In genomic region chr4:2261110-2261852, GRCh38 we compare ENCODE assay signal across 8 cellular contexts. TPM values are rescaled to one million over a fixed set of nuclear protein-coding genes. Genes with fewer than 3 reads are reported as not detected.
DNase-seq lines count a peak whose midpoint lies in the region; ATAC-seq, FAIRE-seq and TF ChIP-seq lines count a peak whose summit lies in the region.

No MANE protein-coding gene starts in this region.

- no peaks in the 10 kb centered on the region for H3K27me3 ChIP-seq in GM12878 (replicated peaks in 1 of 2; ENCODE audit: control insufficient read depth in 2 of 2, insufficient read depth in 2 of 2, low read length in 1 of 2)
- H3K27me3 ChIP-seq in skeletal muscle tissue (ENCODE audit: control insufficient read depth in 3 of 3, insufficient read depth in 3 of 3, low read length in 3 of 3), result no peaks in the 10 kb centered on the region

- FAIRE-seq in GM12878 (lab: Jason Lieb, UNC), result no peak

- no peak for TF ChIP-seq CTCF in GM12878 (IDR thresholded peaks at IDR 0.05 in 2 of 3, conservative IDR thresholded peaks at IDR 0.05 in 1 of 3; ENCODE audit: control insufficient read depth in 2 of 3, extremely low read depth in 1 of 3, insufficient read depth in 1 of 3, low read depth in 3 of 3, low read length in 3 of 3)

- CTCF ChIA-PET in GM12878 (lab: Yijun Ruan, JAX), result interaction anchor here (1.0 kb wide), 1 partner anchor 152 kb away, joined by 6 read pairs; no protein-coding TSS in a partner anchor

- no peak for TF ChIP-seq RAD21 in GM12878 (IDR thresholded peaks at IDR 0.05; ENCODE audit: insufficient read depth, low read depth, low read length)

- intact Hi-C loops in GM12878 (cut with micrococcal nuclease; ENCODE audit: unreplicated experiment), result loop anchor here (10.0 kb wide), 1 partner anchor 814 kb away; the partner anchor contains the start of genes HTT and HTT-AS

- H3K27ac ChIP-seq in SK-N-MC (no peak overlapping the region), GM12878 (ENCODE audit: control insufficient read depth, insufficient read depth) (peak overlapping the region; percentile 61), skeletal muscle tissue (ENCODE audit: low read depth, low read length) (peak overlapping the region; percentile 71)

- 2% methylated on average over 29 of the region's 91 CpGs for WGBS in GM12878 (ENCODE audit: insufficient coverage, insufficient replicate concordance, low lambda C conversion rate, missing lambda C conversion rate)

- POLR2A ChIA-PET in GM12878 (lab: Charles Lee), result interaction anchor here (1.0 to 1.3 kb wide), 3 partner anchors 19 to 154 kb away, joined by 5 to 19 read pairs (median 11); partner anchors contain the start of genes HAUS3 and POLN

- no TSS peak for BruUV-seq in GM12878 (replicated peaks; lab: Mats Ljungman, UMichigan)

- H3K9me3 ChIP-seq in SK-N-MC (ENCODE audit: low read depth, low read length), result no peaks in the 10 kb centered on the region
- no peaks in the 10 kb centered on the region for H3K9me3 ChIP-seq in GM12878 (replicated peaks; ENCODE audit: control insufficient read depth, insufficient read depth, low read length)
- no peaks in the 10 kb centered on the region for H3K9me3 ChIP-seq in iPS-18c (ENCODE audit: control insufficient read depth, insufficient read depth, low read length)
- no peaks in the 10 kb centered on the region for H3K9me3 ChIP-seq in skeletal muscle tissue (ENCODE audit: control insufficient read depth in 3 of 3, low read length in 3 of 3)

- RAD21 ChIA-PET in GM12878 (lab: Charles Lee; ENCODE audit: unreplicated experiment), result interaction anchor here (0.9 to 1.7 kb wide), 5 partner anchors 11 to 154 kb away, joined by 4 to 15 read pairs (median 11); no protein-coding TSS in a partner anchor

- TF ChIP-seq POLR2A in GM12878 (IDR thresholded peaks at IDR 0.05; ENCODE audit: low read depth, low read length), result peak; percentile 12; the same call in 1 of the 2 replicates

- H3K79me2 ChIP-seq in GM12878 (ENCODE audit: control insufficient read depth, insufficient read depth, low read length), result peaks cover 10% of the 10 kb centered on the region

- SMC1A ChIA-PET in GM12878 (lab: Charles Lee; ENCODE audit: uncharacterized antibody, unreplicated experiment), result interaction anchor here (1.0 to 1.1 kb wide), 2 partner anchors 21 to 23 kb away, joined by 5 read pairs; no protein-coding TSS in a partner anchor

- no peaks in the 10 kb centered on the region for H3K36me3 ChIP-seq in SK-N-MC (ENCODE audit: insufficient read depth, low read length)
- H3K36me3 ChIP-seq in GM12878 (ENCODE audit: control insufficient read depth in 2 of 2, insufficient read depth in 2 of 2, low read length in 1 of 2), result no peaks in the 10 kb centered on the region; a peak in 1 of 4 replicates
- H3K36me3 ChIP-seq in skeletal muscle tissue (ENCODE audit: control insufficient read depth in 3 of 3, insufficient read depth in 3 of 3, low read length in 3 of 3), result peaks cover 11 to 17% (median 12%) of the 10 kb centered on the region in 3 donors

- no peak for TF ChIP-seq EP300 in GM12878 (IDR thresholded peaks at IDR 0.05; ENCODE audit: borderline replicate concordance in 1 of 2, control insufficient read depth in 1 of 2, low read depth in 2 of 2, low read length in 2 of 2)

- peak; percentile 90 for DNase-seq in GM03348 (ENCODE audit: low spot score)
- DNase-seq in SK-N-MC (ENCODE audit: low read depth, low spot score), result no peak
- DNase-seq in GM12878 (ENCODE audit: low read depth, low spot score), result no peak
- DNase-seq in G401 (ENCODE audit: low spot score), result no peak
- DNase-seq in putamen (ENCODE audit: low spot score), result no peak

- H3K4me3 ChIP-seq in SK-N-MC (peak overlapping the region; percentile 78), GM12878 (peak overlapping the region; percentile 88), iPS-18c (ENCODE audit: insufficient read depth, low read depth, low read length) (peak overlapping the region; percentile 66), skeletal muscle tissue (ENCODE audit: low read length in 3 of 3) (peak overlapping the region; percentile 70 to 81 (median 79))

- peak; percentile 13 for ATAC-seq in HG02623 (IDR thresholded peaks at IDR 0.05; ENCODE audit: unreplicated experiment)
- ATAC-seq in GM12878, result peak; percentile 10; the same call in 1 of the 3 replicates

- H3K4me2 ChIP-seq in GM12878 (ENCODE audit: control insufficient read depth, insufficient read depth), result peak overlapping the region; percentile 89

- in situ Hi-C loops in GM12878 (cut with MboI) (no loop called here), G401 (cut with HindIII; ENCODE audit: low sequenced_read_pairs) (no loop called here)

- H4K20me1 ChIP-seq in GM12878 (ENCODE audit: control insufficient read depth, insufficient read depth), result no peaks in the 10 kb centered on the region; the same call in 1 of the 2 replicates

- peak overlapping the region; percentile 71 for H2AFZ ChIP-seq in GM12878 (ENCODE audit: control insufficient read depth, low read depth, low read length)

- H3K9ac ChIP-seq in SK-N-MC (ENCODE audit: insufficient read length), result peak overlapping the region; percentile 46
- peak overlapping the region; percentile 73 for H3K9ac ChIP-seq in GM12878 (ENCODE audit: control insufficient read depth, insufficient read depth, low read length)
- H3K9ac ChIP-seq in skeletal muscle tissue (ENCODE audit: low read depth in 1 of 3, low read length in 3 of 3), result peak overlapping the region; percentile 80 to 89 (median 88)

- no peaks in the 10 kb centered on the region; the same call in 1 of the 2 replicates for H3K4me1 ChIP-seq in GM12878 (ENCODE audit: control insufficient read depth, insufficient read depth, low read length)
- peaks cover 79 to 83% (median 80%) of the 10 kb centered on the region in 3 donors for H3K4me1 ChIP-seq in skeletal muscle tissue (ENCODE audit: control insufficient read depth in 3 of 3, insufficient read depth in 3 of 3, low read length in 3 of 3)

RNA-seq across cellular contexts. Expression of gene MXD4, which starts 0.6 kb away (rescaled TPM):
- 22.6 and 25.9 TPM in 2 replicates for total RNA-seq in GM12878 (2013; cell fraction: nucleolus; rRNA removed)
- total RNA-seq in GM12878 (2014; rRNA removed), result 15.5 and 18.7 TPM in 2 replicates
- 5.5 and 6.1 TPM in 2 replicates for total RNA-seq in GM12878 (2014; rRNA removed; fragmentation: Illumina TruSeq; extraction: Trizol)
- total RNA-seq in GM12878 (2021), result 25.6 and 26.4 TPM in 2 replicates
- 8.0 TPM for polyA plus RNA-seq in GM12878 (2011; ENCODE audit: low read depth)
- 6.4 and 9.9 TPM in 2 replicates for polyA plus RNA-seq in GM12878 (2011; rRNA removed)
- polyA plus RNA-seq in GM12878 (2011; cell fraction: cytosol; rRNA removed), result 7.5 and 14.9 TPM in 2 replicates
- 62.6 and 69.2 TPM in 2 replicates for polyA plus RNA-seq in GM12878 (2011; cell fraction: nucleus; rRNA removed)
- 14.5 and 24.2 TPM in 2 replicates for polyA plus RNA-seq in GM12878 (2012)
- 2.0 and 4.3 TPM in 2 replicates for polyA plus RNA-seq in GM12878 (2014; fragmentation: Illumina TruSeq; extraction: Trizol)
- under 1 TPM; 0.21 to 0.44 TPM for polyA plus RNA-seq in GM12878 (2014; fragmentation: Nextera tagmentation; extraction: Ambion mirVana)
- polyA plus RNA-seq in GM12878 (2014; rRNA removed), result 18.1 and 22.2 TPM in 2 replicates
- polyA plus RNA-seq in GM12878 (2016; fragmentation: Nextera tagmentation; extraction: Ambion mirVana), result 1 to 10 TPM; 3.6 to 5.0 TPM
- 5.7 and 13.2 TPM in 2 replicates for polyA minus RNA-seq in GM12878 (2011; rRNA and poly(A)+ RNA removed)
- polyA minus RNA-seq in GM12878 (2011; cell fraction: cytosol; rRNA and poly(A)+ RNA removed), result 2.9 and 3.3 TPM in 2 replicates
- 17.3 and 27.3 TPM in 2 replicates for polyA minus RNA-seq in GM12878 (2011; cell fraction: nucleus; rRNA and poly(A)+ RNA removed)
- total RNA-seq in skeletal muscle tissue, result 21.4 TPM
- total RNA-seq in G401 (2014; rRNA removed; shearing (Covaris generic)), result 53.2 and 72.2 TPM in 2 replicates

RNA-seq across cellular contexts. Expression of gene HAUS3, which starts 19.4 kb away (rescaled TPM):
- total RNA-seq in GM12878 (2013; cell fraction: nucleolus; rRNA removed), result 25.7 and 27.0 TPM in 2 replicates
- total RNA-seq in GM12878 (2014; rRNA removed) (9.5 and 10.9 TPM in 2 replicates), GM12878 (2014; rRNA removed; fragmentation: Illumina TruSeq; extraction: Trizol) (12.7 TPM in 2 replicates), GM12878 (2021) (13.2 and 13.5 TPM in 2 replicates), skeletal muscle tissue (6.8 TPM)
- polyA plus RNA-seq in GM12878 (2011; ENCODE audit: low read depth), result 7.7 TPM
- polyA plus RNA-seq in GM12878 (2011; rRNA removed) (11.4 and 23.9 TPM in 2 replicates), GM12878 (2014; fragmentation: Illumina TruSeq; extraction: Trizol) (13.9 and 19.8 TPM in 2 replicates), GM12878 (2014; fragmentation: Nextera tagmentation; extraction: Ambion mirVana) (1 to 10 TPM; 4.2 to 7.3 TPM), GM12878 (2014; rRNA removed) (10.0 and 11.8 TPM in 2 replicates), GM12878 (2016; fragmentation: Nextera tagmentation; extraction: Ambion mirVana) (10 to 100 TPM; 20.2 to 23.9 TPM)
- polyA plus RNA-seq in GM12878 (2011; cell fraction: cytosol; rRNA removed), result 4.5 TPM in 2 replicates
- polyA plus RNA-seq in GM12878 (2011; cell fraction: nucleus; rRNA removed), result 11.0 and 11.2 TPM in 2 replicates
- polyA plus RNA-seq in GM12878 (2012), result 11.3 and 14.1 TPM in 2 replicates
- 3.5 and 3.6 TPM in 2 replicates for polyA minus RNA-seq in GM12878 (2011; rRNA and poly(A)+ RNA removed)
- polyA minus RNA-seq in GM12878 (2011; cell fraction: cytosol; rRNA and poly(A)+ RNA removed), result 2.9 and 4.3 TPM in 2 replicates
- 5.6 and 9.9 TPM in 2 replicates for polyA minus RNA-seq in GM12878 (2011; cell fraction: nucleus; rRNA and poly(A)+ RNA removed)
- 12.3 and 15.5 TPM in 2 replicates for total RNA-seq in G401 (2014; rRNA removed; shearing (Covaris generic))

RNA-seq across cellular contexts. Expression of gene POLN, which starts 19.4 kb away (rescaled TPM):
- 2.2 and 5.4 TPM in 2 replicates for total RNA-seq in GM12878 (2013; cell fraction: nucleolus; rRNA removed)
- total RNA-seq in GM12878 (2014; rRNA removed) (0.98 and 1.2 TPM in 2 replicates), GM12878 (2014; rRNA removed; fragmentation: Illumina TruSeq; extraction: Trizol) (0.63 and 0.74 TPM in 2 replicates), GM12878 (2021) (0.95 and 1.7 TPM in 2 replicates), skeletal muscle tissue (4.2 TPM)
- polyA plus RNA-seq in GM12878 (2011; ENCODE audit: low read depth), result 0.22 TPM
- polyA plus RNA-seq in GM12878 (2011; rRNA removed) (0.30 and 0.41 TPM in 2 replicates), GM12878 (2014; fragmentation: Illumina TruSeq; extraction: Trizol) (0.48 and 1.3 TPM in 2 replicates), GM12878 (2014; fragmentation: Nextera tagmentation; extraction: Ambion mirVana) (under 1 TPM in 1 of 2 experiments, not detected in 1; 0.09 TPM), GM12878 (2014; rRNA removed) (0.94 and 0.96 TPM in 2 replicates), GM12878 (2016; fragmentation: Nextera tagmentation; extraction: Ambion mirVana) (1 to 10 TPM; 1.2 to 2.0 TPM)
- polyA plus RNA-seq in GM12878 (2011; cell fraction: cytosol; rRNA removed), result 0.39 and 0.40 TPM in 2 replicates
- 0.73 and 0.97 TPM in 2 replicates for polyA plus RNA-seq in GM12878 (2011; cell fraction: nucleus; rRNA removed)
- polyA plus RNA-seq in GM12878 (2012), result 0.24 and 0.67 TPM in 2 replicates
- polyA minus RNA-seq in GM12878 (2011; rRNA and poly(A)+ RNA removed), result 0.15 and 0.51 TPM in 2 replicates
- polyA minus RNA-seq in GM12878 (2011; cell fraction: cytosol; rRNA and poly(A)+ RNA removed), result not detected in 2 replicates
- polyA minus RNA-seq in GM12878 (2011; cell fraction: nucleus; rRNA and poly(A)+ RNA removed), result 0.36 and 1.1 TPM in 2 replicates
- 0.17 and 0.49 TPM in 2 replicates for total RNA-seq in G401 (2014; rRNA removed; shearing (Covaris generic))
